Comparison of ENCODE assay signal across 1 cellular context in genomic region chr10:124717358-124717757, GRCh38.
TF ChIP-seq lines count a peak whose summit lies in the region.

No MANE protein-coding gene starts in this region.

TF ChIP-seq in GM23338, 12 proteins besides CTCF, POLR2A, EP300 and RAD21 (continued from another document):
- TF ChIP-seq ZNF462 (CRISPR knock-in tag; IDR thresholded peaks at IDR 0.05) (no peak), CREB1 (CRISPR knock-in tag; IDR thresholded peaks at IDR 0.05; ENCODE audit: low read depth) (no peak)
